In genomic region chr14:77123381-77124344, GRCh38 we compare ENCODE assay signal across 1 cellular context.
TF ChIP-seq lines count a peak whose summit lies in the region.

No MANE protein-coding gene starts in this region.

TF ChIP-seq in GM12878, 131 proteins besides CTCF, POLR2A, EP300 and RAD21 (continued from another document):
- TF ChIP-seq SKIL (IDR thresholded peaks at IDR 0.05; ENCODE audit: low read depth, poor library complexity, severe bottlenecking) (peak; percentile 56), ZBTB4 (CRISPR knock-in tag; IDR thresholded peaks at IDR 0.05) (no peak), RELA (IDR thresholded peaks at IDR 0.05; ENCODE audit: borderline replicate concordance, partially characterized antibody) (no peak), IKZF2 (IDR thresholded peaks at IDR 0.05) (0 out of 4 replicates have a peak, but pooled peaks have one; percentile 26 to 29)
